In genomic region chr1:20318971-20319370, GRCh38 we compare ENCODE assay signal across 31 cellular contexts. TPM values are rescaled to one million over a fixed set of nuclear protein-coding genes. Genes with fewer than 3 reads are reported as not detected.
"Had no signal": no experiment of that assay in that cellular context is flagged by ENCODE, and none has a peak within 500 bp of the region (broad histone marks: within the 10 kb centered on the region; RNA-seq: fewer than 3 reads in every experiment).

No MANE protein-coding gene starts in this region.

- H2AFZ ChIP-seq: PC-9 had no signal

- H3K36me3 ChIP-seq: ascending aorta, cardiac muscle cell, WERI-Rb-1 had no signal

- H3K27ac ChIP-seq: ascending aorta, cardiac muscle cell, PC-9, WERI-Rb-1 had no signal

- H3K4me3 ChIP-seq: ascending aorta, cardiac muscle cell, PC-9 had no signal

- H3K4me2 ChIP-seq: PC-9 had no signal

- H3K4me1 ChIP-seq: ascending aorta had no signal

- H3K9me3 ChIP-seq: ascending aorta had no signal

- ATAC-seq: activated CD8-positive, alpha-beta T cell treated with anti-CD3 and anti-CD28 coated beads, Interleukin-2, amount 10 ng/mL, durations not matched to agents 7 days and 5 days had no signal

- H3K27me3 ChIP-seq: cardiac muscle cell had no signal

- DNase-seq: activated CD4-positive, alpha-beta T cell treated with anti-CD3 and anti-CD28 coated beads for 1 hour; activated CD4-positive, alpha-beta T cell treated with anti-CD3 and anti-CD28 coated beads for 48 hours; activated CD4-positive, CD25-positive, alpha-beta regulatory T cell; activated CD8-positive, alpha-beta T cell treated with anti-CD3 and anti-CD28 coated beads, Interleukin-2, amount 10 ng/mL, durations not matched to agents 7 days and 5 days; activated gamma-delta T cell; activated naive CD4-positive, alpha-beta T cell treated with Interleukin-2 at 50 U/mL for 16 hours; activated naive CD8-positive, alpha-beta T cell treated with anti-CD3 and anti-CD28 coated beads, Interleukin-2, amount 10 ng/mL, durations not matched to agents 7 days and 5 days; activated T-cell treated with anti-CD3 and anti-CD28 coated beads, Interleukin-2, amount 50 U/mL, for 24 hours; amygdala; NCI-H1092 treated with DMSO at 0.1 percent for 48 hours; NCI-H1417; NCI-H146; NCI-H187; NCI-H2029 treated with DMSO at 0.1 percent for 48 hours; NCI-H2107; NCI-H2171; NCI-H510A; NCI-H526; NCI-H748 treated with DMSO at 0.1 percent for 48 hours; NK-92 treated with Interleukin-12 subunit alpha and Interleukin-12 subunit beta, amount 100 ng/mL, for 24 hours; PC-9; Right ventricle myocardium superior; SW 1271; T-helper 1 cell; T-helper 2 cell; T-helper 9 cell; WERI-Rb-1 had no signal

RNA-seq across cellular contexts. Expression of gene VWA5B1, which starts 28.3 kb away (rescaled TPM):
- total RNA-seq: activated CD8-positive, alpha-beta T cell treated with anti-CD3 and anti-CD28 coated beads, Interleukin-2, amount 10 ng/mL, durations not matched to agents 7 days and 5 days; activated naive CD8-positive, alpha-beta T cell treated with anti-CD3 and anti-CD28 coated beads, Interleukin-2, amount 10 ng/mL, durations not matched to agents 7 days and 5 days; activated T-helper 2 cell treated with anti-CD3 and anti-CD28 coated beads, Interferon-gamma antibody, Interleukin-2, Interleukin-4, amounts not matched to agents 10 μg/mL and 5 μg/mL and 100 μg/mL, durations not matched to agents 14 hours and 24 hours and 36 hours; ascending aorta; M059J; PC-9 had no signal
